18 cellular contexts compared by ENCODE assay signal in genomic region chr10:94172332-94172731, GRCh38.
DNase-seq lines count a peak whose midpoint lies in the region; ATAC-seq and TF ChIP-seq lines count a peak whose summit lies in the region.
"Had no signal": no experiment of that assay in that cellular context is flagged by ENCODE, and none has a peak within 500 bp of the region (broad histone marks: within the 10 kb centered on the region; RNA-seq: fewer than 3 reads in every experiment).

No MANE protein-coding gene starts in this region.

- H3K27ac ChIP-seq in RWPE2 (ENCODE audit: poor library complexity, severe bottlenecking) (no peak overlapping the region), gastrocnemius medialis (no peak overlapping the region)
- no peak overlapping the region for H3K27ac ChIP-seq in CD8-positive, alpha-beta T cell (ENCODE audit: low read depth, low read length)
- H3K27ac ChIP-seq: A549; BLaER1 treated with 17β-estradiol and CSF1 and Interleukin-3, amounts not matched to agents 10 nM and 100 nM had no signal

- in situ Hi-C loops in gastrocnemius medialis (cut with MboI; ENCODE audit: low sequenced_read_pairs in 4 of 4): no loop called here

- DNase-seq in A172 (ENCODE audit: low spot score) (peak; percentile 36), HCEC 1CT (peak; percentile 45), RWPE2 (ENCODE audit: low spot score) (no peak), fibroblast of mammary gland (ENCODE audit: low read depth) (peak; percentile 34), gastrocnemius medialis (no peak)
- no peak for DNase-seq in CD8-positive, alpha-beta T cell
- DNase-seq: DMS 273 treated with DMSO at 0.1 percent for 48 hours, GOT3, NCI-H1105 treated with DMSO at 0.1 percent for 48 hours, NCI-H187, NCI-H345, NCI-H526 treated with DMSO at 0.1 percent for 48 hours, OCI-M1, SW 1271 had no signal

- POLR2A ChIA-PET in CD8-positive, alpha-beta T cell (lab: Charles Lee): no interaction called here

- no peak for TF ChIP-seq POLR2A in gastrocnemius medialis (IDR thresholded peaks at IDR 0.05)

- H3K4me1 Mint-ChIP-seq in CD8-positive, alpha-beta T cell (ENCODE audit: low read depth): no peaks in the 10 kb centered on the region

- no peak overlapping the region for H3K4me3 Mint-ChIP-seq in CD8-positive, alpha-beta T cell

- H3K27me3 ChIP-seq in RWPE2 (ENCODE audit: insufficient read depth, poor library complexity, severe bottlenecking) (no peaks in the 10 kb centered on the region), gastrocnemius medialis (no peaks in the 10 kb centered on the region)
- H3K27me3 ChIP-seq in CD8-positive, alpha-beta T cell (ENCODE audit: insufficient read depth, low read length): no peaks in the 10 kb centered on the region
- H3K27me3 ChIP-seq: BLaER1 treated with 17β-estradiol and CSF1 and Interleukin-3, amounts not matched to agents 10 nM and 100 nM had no signal

- TF ChIP-seq CTCF in RWPE2 (IDR thresholded peaks at IDR 0.05; ENCODE audit: poor library complexity, severe bottlenecking): no peak
- TF ChIP-seq CTCF in fibroblast of mammary gland (conservative IDR thresholded peaks at IDR 0.05; ENCODE audit: control insufficient read depth, insufficient read depth, low read depth, low read length): no peak
- TF ChIP-seq CTCF in gastrocnemius medialis (IDR thresholded peaks at IDR 0.05 in 4 of 5, conservative IDR thresholded peaks at IDR 0.05 in 1 of 5): no peak
- no peak for TF ChIP-seq CTCF in CD8-positive, alpha-beta T cell (IDR thresholded peaks at IDR 0.05)

- H3K27ac Mint-ChIP-seq in CD8-positive, alpha-beta T cell: no peak overlapping the region

- no peaks in the 10 kb centered on the region for H3K36me3 Mint-ChIP-seq in CD8-positive, alpha-beta T cell

- H3K9me3 ChIP-seq in RWPE2 (ENCODE audit: severe bottlenecking) (no peaks in the 10 kb centered on the region), gastrocnemius medialis (no peaks in the 10 kb centered on the region)
- no peaks in the 10 kb centered on the region for H3K9me3 ChIP-seq in CD8-positive, alpha-beta T cell (ENCODE audit: low read length)
- H3K9me3 ChIP-seq: A549; BLaER1 treated with 17β-estradiol and CSF1 and Interleukin-3, amounts not matched to agents 10 nM and 100 nM had no signal

- H3K9me3 Mint-ChIP-seq in CD8-positive, alpha-beta T cell: no peaks in the 10 kb centered on the region

- H3K36me3 ChIP-seq in RWPE2 (ENCODE audit: low read depth) (no peaks in the 10 kb centered on the region), gastrocnemius medialis (no peaks in the 10 kb centered on the region)
- H3K36me3 ChIP-seq in CD8-positive, alpha-beta T cell (ENCODE audit: insufficient read depth, low read length): no peaks in the 10 kb centered on the region
- H3K36me3 ChIP-seq: BLaER1 treated with 17β-estradiol and CSF1 and Interleukin-3, amounts not matched to agents 10 nM and 100 nM had no signal

- CTCF ChIA-PET in CD8-positive, alpha-beta T cell (lab: Charles Lee): no interaction called here

- ATAC-seq in RWPE2 (ENCODE audit: low read depth) (peak; percentile 94), GM18511 (IDR thresholded peaks at IDR 0.05; ENCODE audit: unreplicated experiment) (no peak), gastrocnemius medialis (no peak), GM21447 (IDR thresholded peaks at IDR 0.05; ENCODE audit: unreplicated experiment) (no peak)
- ATAC-seq in CD8-positive, alpha-beta T cell: no peak
- ATAC-seq: A549 had no signal

- H3K4me3 ChIP-seq in RWPE2 (ENCODE audit: severe bottlenecking): no peak overlapping the region
- H3K4me3 ChIP-seq in fibroblast of mammary gland (ENCODE audit: control insufficient read depth, low read depth, low read length): no peak overlapping the region
- no peak overlapping the region for H3K4me3 ChIP-seq in gastrocnemius medialis
- H3K4me3 ChIP-seq in CD8-positive, alpha-beta T cell (ENCODE audit: low read depth, low read length): no peak overlapping the region
- H3K4me3 ChIP-seq: A549; BLaER1 treated with 17β-estradiol and CSF1 and Interleukin-3, amounts not matched to agents 10 nM and 100 nM had no signal

- H3K4me1 ChIP-seq in RWPE2 (ENCODE audit: insufficient read depth, poor library complexity, severe bottlenecking) (peaks cover 9% of the 10 kb centered on the region), gastrocnemius medialis (no peaks in the 10 kb centered on the region)
- no peaks in the 10 kb centered on the region for H3K4me1 ChIP-seq in CD8-positive, alpha-beta T cell (ENCODE audit: insufficient read depth, low read length)
- H3K4me1 ChIP-seq: A549; BLaER1 treated with 17β-estradiol and CSF1 and Interleukin-3, amounts not matched to agents 10 nM and 100 nM had no signal

- peaks cover 8% of the 10 kb centered on the region for H3K27me3 Mint-ChIP-seq in CD8-positive, alpha-beta T cell (ENCODE audit: low read depth)

- intact Hi-C loops in gastrocnemius medialis (cut with DNase I; ENCODE audit: low total_unique reads): no loop called here
- intact Hi-C loops in CD8-positive, alpha-beta T cell (cut with DNase I, micrococcal nuclease): no loop called here

Comparison
In these comparisons a context has a peak if more than half of its experiments do, and no peak if none do; other contexts are left out.
1. DNase-seq: peak in A172 (single experiment), HCEC 1CT (single experiment) and fibroblast of mammary gland (single experiment); none in RWPE2 (single experiment), gastrocnemius medialis (0 of 2) and CD8-positive, alpha-beta T cell (0 of 7).